Comparison of ENCODE assay signal across 12 cellular contexts in genomic region chr10:69345890-69346474, GRCh38.
DNase-seq lines count a peak whose midpoint lies in the region; ATAC-seq and TF ChIP-seq lines count a peak whose summit lies in the region.
"Had no signal": no experiment of that assay in that cellular context is flagged by ENCODE, and none has a peak within 500 bp of the region (broad histone marks: within the 10 kb centered on the region; RNA-seq: fewer than 3 reads in every experiment).

No MANE protein-coding gene starts in this region.

- no peak for TF ChIP-seq EP300 in upper lobe of left lung (IDR thresholded peaks at IDR 0.05)

- WGBS in heart left ventricle, 4 donors = 39 to 52% (median 48%) methylated on average over 8 of the region's 8 CpGs
- WGBS in upper lobe of left lung, 2 donors = 50% methylated on average over 8 of the region's 8 CpGs

- H3K9me3 Mint-ChIP-seq in activated naive CD8-positive, alpha-beta T cell treated with anti-CD3 and anti-CD28 coated beads, Interleukin-2, amount 50 U/mL, for 24 hours = no peaks in the 10 kb centered on the region

- TF ChIP-seq CTCF in heart left ventricle (IDR thresholded peaks at IDR 0.05) (no peak), left lung (IDR thresholded peaks at IDR 0.05) (no peak), upper lobe of left lung (IDR thresholded peaks at IDR 0.05) (no peak)

- H3K4me1 ChIP-seq in heart left ventricle = peaks cover 14 to 73% (median 50%) of the 10 kb centered on the region in 12 donors
- H3K4me1 ChIP-seq in left lung = peaks cover 21 to 63% of the 10 kb centered on the region in 2 donors
- peaks cover 39 to 66% (median 46%) of the 10 kb centered on the region in 4 donors for H3K4me1 ChIP-seq in upper lobe of left lung

- no peaks in the 10 kb centered on the region for H3K9me3 ChIP-seq in heart left ventricle
- no peaks in the 10 kb centered on the region for H3K9me3 ChIP-seq in left lung
- no peaks in the 10 kb centered on the region for H3K9me3 ChIP-seq in upper lobe of left lung
- H3K9me3 ChIP-seq: testis had no signal

- H3K36me3 ChIP-seq in heart left ventricle (peaks cover 0 to 42% (median 22%) of the 10 kb centered on the region in 9 donors), left lung (peaks cover 0 to 41% of the 10 kb centered on the region in 2 donors), upper lobe of left lung (peaks cover 3 to 30% (median 10%) of the 10 kb centered on the region in 4 donors)

- H3K27me3 ChIP-seq in heart left ventricle (no peaks in the 10 kb centered on the region), left lung (no peaks in the 10 kb centered on the region), upper lobe of left lung (no peaks in the 10 kb centered on the region)
- H3K27me3 ChIP-seq: testis had no signal

- H3K36me3 Mint-ChIP-seq in activated naive CD8-positive, alpha-beta T cell treated with anti-CD3 and anti-CD28 coated beads, Interleukin-2, amount 50 U/mL, for 24 hours (ENCODE audit: low read depth) = peaks cover 59% of the 10 kb centered on the region

- DNase-seq in heart left ventricle (no peak), Right ventricle myocardium superior (no peak), left lung (no peak), upper lobe of left lung (no peak), HPDE6-E6E7 (ENCODE audit: extremely low spot score) (no peak), NCI-H187 (lab: John Stamatoyannopoulos, UW) (no peak)
- no peak for DNase-seq in activated naive CD8-positive, alpha-beta T cell treated with anti-CD3 and anti-CD28 coated beads, Interleukin-2, amount 50 U/mL, for 24 hours
- DNase-seq: activated gamma-delta T cell treated with Interleukin-2 at 50 U/mL for 16 hours, testis had no signal

- H3K27me3 Mint-ChIP-seq in activated naive CD8-positive, alpha-beta T cell treated with anti-CD3 and anti-CD28 coated beads, Interleukin-2, amount 50 U/mL, for 24 hours = no peaks in the 10 kb centered on the region

- H3K4me3 ChIP-seq in heart left ventricle = no peak overlapping the region
- H3K4me3 ChIP-seq in left lung = no peak overlapping the region
- H3K4me3 ChIP-seq in upper lobe of left lung = no peak overlapping the region
- H3K4me3 ChIP-seq: PC-9, testis had no signal

- ATAC-seq in heart left ventricle = peak in 1 of 4 donors; percentile 35
- no peak for ATAC-seq in Right ventricle myocardium superior (ENCODE audit: poor library complexity)
- no peak for ATAC-seq in activated naive CD8-positive, alpha-beta T cell treated with anti-CD3 and anti-CD28 coated beads, Interleukin-2, amount 50 U/mL, for 24 hours
- no peak for ATAC-seq in left lung
- ATAC-seq in upper lobe of left lung (ENCODE audit: low FRiP score in 2 of 2) = no peak
- no peak for ATAC-seq in HG03095 (IDR thresholded peaks at IDR 0.05; ENCODE audit: unreplicated experiment)

- no peak for TF ChIP-seq POLR2A in heart left ventricle (IDR thresholded peaks at IDR 0.05)
- no peak for TF ChIP-seq POLR2A in upper lobe of left lung (IDR thresholded peaks at IDR 0.05)

- peak overlapping the region in 10 of 12 donors; percentile 12 to 84 (median 46) for H3K27ac ChIP-seq in heart left ventricle
- H3K27ac ChIP-seq in left lung = peak overlapping the region; percentile 3 to 67
- H3K27ac ChIP-seq in upper lobe of left lung = peak overlapping the region in 3 of 4 donors; percentile 35 to 51 (median 36)
- H3K27ac ChIP-seq: C4-2B, testis had no signal

- H3K4me1 Mint-ChIP-seq in activated naive CD8-positive, alpha-beta T cell treated with anti-CD3 and anti-CD28 coated beads, Interleukin-2, amount 50 U/mL, for 24 hours = peaks cover 76% of the 10 kb centered on the region

- peak overlapping the region; percentile 26 for H3K27ac Mint-ChIP-seq in activated naive CD8-positive, alpha-beta T cell treated with anti-CD3 and anti-CD28 coated beads, Interleukin-2, amount 50 U/mL, for 24 hours

- intact Hi-C loops in heart left ventricle (cut with DNase I) = no loop called here
- intact Hi-C loops in Right ventricle myocardium superior (cut with DNase I) = no loop called here
- intact Hi-C loops in left lung (cut with DNase I) = no loop called here

- H3K4me3 Mint-ChIP-seq in activated naive CD8-positive, alpha-beta T cell treated with anti-CD3 and anti-CD28 coated beads, Interleukin-2, amount 50 U/mL, for 24 hours = no peak overlapping the region
